Comparison of ENCODE assay signal across 38 cellular contexts in the genomic region with DNA sequence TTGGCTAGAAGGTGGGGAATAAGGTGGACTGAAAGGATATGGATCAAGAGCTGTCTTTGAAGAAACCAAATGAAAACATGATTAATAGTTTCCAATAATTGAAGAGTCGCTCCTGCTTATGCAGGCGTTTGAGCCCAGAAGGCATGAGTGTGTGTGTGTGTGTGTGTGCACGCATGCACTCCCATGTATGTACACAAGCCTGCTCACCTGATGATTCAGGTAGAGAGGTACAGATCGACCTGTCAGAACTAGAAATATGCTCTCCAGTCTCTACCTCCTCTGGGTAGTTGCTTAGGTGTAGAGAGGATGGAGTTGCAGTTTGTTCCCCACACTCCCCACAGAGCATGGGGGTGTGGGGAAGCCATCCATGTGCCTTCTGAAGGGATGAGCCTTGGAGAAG. TPM values are rescaled to one million over a fixed set of nuclear protein-coding genes. Genes with fewer than 3 reads are reported as not detected.
A peak's percentile ranks its signal among the peaks of the same experiment; 100 is the strongest.
DNase-seq lines count a peak whose midpoint lies in the region; ATAC-seq, FAIRE-seq and TF ChIP-seq lines count a peak whose summit lies in the region.
"Had no signal": no experiment of that assay in that cellular context is flagged by ENCODE, and none has a peak within 500 bp of the region (broad histone marks: within the 10 kb centered on the region; RNA-seq: fewer than 3 reads in every experiment).

No MANE protein-coding gene starts in this region.

- H3K9ac ChIP-seq in H9 (ENCODE audit: extremely low read depth, insufficient read length, low read length) (no peak overlapping the region), H1 (replicated peaks in 1 of 4; ENCODE audit: extremely low read depth in 1 of 4, low read depth in 3 of 4, low read length in 3 of 4) (no peak overlapping the region)
- H3K9ac ChIP-seq: BLaER1, parathyroid adenoma had no signal

- TF ChIP-seq EP300 in H1 (IDR thresholded peaks at IDR 0.05; ENCODE audit: borderline replicate concordance in 1 of 2, low read depth in 2 of 2, low read length in 2 of 2), result no peak

- H3K4me2 ChIP-seq in H9 (ENCODE audit: insufficient read depth, insufficient read length, low read length) (no peak overlapping the region), H1 (ENCODE audit: insufficient read depth in 1 of 2, low read depth in 2 of 2, low read length in 2 of 2) (no peak overlapping the region)
- H3K4me2 ChIP-seq: BLaER1 had no signal

- H3K4me3 ChIP-seq in H1 (ENCODE audit: extremely low read depth in 1 of 4, insufficient read depth in 2 of 4, low read depth in 3 of 4, low read length in 4 of 4), result no peak overlapping the region
- H3K4me3 ChIP-seq: BLaER1, body of pancreas, esophagus squamous epithelium, SK-N-MC, upper lobe of left lung had no signal

- peaks cover 0 to 3% (median 0%) of the 10 kb centered on the region in 3 experiments; a peak in 1 of 7 replicates for H3K36me3 Mint-ChIP-seq in H9 (ENCODE audit: insufficient read depth in 1 of 3, low read depth in 3 of 3)
- H3K36me3 Mint-ChIP-seq in neural crest cell (ENCODE audit: low read depth), result no peaks in the 10 kb centered on the region
- H3K36me3 Mint-ChIP-seq in T-helper 17 cell (ENCODE audit: low read depth), result no peaks in the 10 kb centered on the region
- H3K36me3 Mint-ChIP-seq: memory B cell had no signal

- H3K14ac ChIP-seq in H9 (ENCODE audit: insufficient read depth, low read length) (no peak overlapping the region), H1 (ENCODE audit: insufficient read length) (no peak overlapping the region)

- H3K18ac ChIP-seq in H9 (ENCODE audit: insufficient read length, low read depth, low read length) (no peak overlapping the region), H1 (ENCODE audit: extremely low read depth, low read length) (peak overlapping the region; percentile 14; the same call in 1 of the 2 replicates)

- ATAC-seq in T-helper 17 cell, result no peak
- ATAC-seq: activated naive CD8-positive, alpha-beta T cell treated with anti-CD3 and anti-CD28 coated beads, Interleukin-2, amount 50 U/mL, for 24 hours; body of pancreas; effector memory CD8-positive, alpha-beta T cell; left colon; stimulated activated naive CD8-positive, alpha-beta T cell treated with anti-CD3 and anti-CD28 coated beads, Interleukin-15, amount 100 ng/mL, for 72 hours had no signal

- WGBS in H9 (ENCODE audit: extremely low coverage, insufficient read length, low lambda C conversion rate), result no CpG with 5 or more reads among the region's 4 CpGs
- 86% methylated on average over 4 of the region's 4 CpGs; no CpG with 5 or more reads in 1 of the 2 experiments for WGBS in H1 (ENCODE audit: extremely low coverage in 1 of 2, insufficient coverage in 1 of 2, insufficient read length in 1 of 2, insufficient replicate concordance in 2 of 2, low coverage in 1 of 2, low lambda C conversion rate in 2 of 2, missing lambda C conversion rate in 1 of 2), 2 experiments

- FAIRE-seq in H1 (lab: Jason Lieb, UNC), result no peak
- FAIRE-seq: colon, GM12891 had no signal

- H4K91ac ChIP-seq in H9 (ENCODE audit: insufficient read length, low read depth, low read length) (no peak overlapping the region), H1 (replicated peaks; ENCODE audit: insufficient read length, low read length) (peak overlapping the region; percentile 70)

- H3K4me1 ChIP-seq in H9 (ENCODE audit: insufficient read depth, low read length) (peaks cover 19% of the 10 kb centered on the region; the same call in 1 of the 2 replicates), H1 (replicated peaks in 1 of 4; ENCODE audit: control insufficient read depth in 3 of 4, insufficient read depth in 4 of 4, low read length in 3 of 4) (peaks cover 3 to 33% (median 23%) of the 10 kb centered on the region in 4 experiments)
- H3K4me1 ChIP-seq: body of pancreas had no signal

- TF ChIP-seq POLR2A in H1 (IDR thresholded peaks at IDR 0.05; ENCODE audit: control extremely low read depth in 1 of 2, low read depth in 2 of 2, low read length in 2 of 2), result no peak

- H3K27ac Mint-ChIP-seq in H9, result peak overlapping the region; percentile 36 to 93 (median 65); a peak in 3 of 7 replicates
- peak overlapping the region; percentile 73 for H3K27ac Mint-ChIP-seq in neural crest cell (ENCODE audit: unreplicated experiment)
- no peak overlapping the region for H3K27ac Mint-ChIP-seq in T-helper 17 cell
- H3K27ac Mint-ChIP-seq: activated B cell treated with CpG ODN at 0.5 μM for 24 hours; activated naive CD8-positive, alpha-beta T cell treated with anti-CD3 and anti-CD28 coated beads, Interleukin-2, amount 50 U/mL, for 24 hours; activated T-cell treated with anti-CD3 and anti-CD28 coated beads, Interleukin-2, amount 50 U/mL, for 24 hours; effector memory CD8-positive, alpha-beta T cell; memory B cell; stimulated activated naive CD8-positive, alpha-beta T cell treated with anti-CD3 and anti-CD28 coated beads, Interleukin-15, amount 100 ng/mL, for 72 hours had no signal

- H3K56ac ChIP-seq in H9 (ENCODE audit: insufficient read length, low read depth, low read length), result no peak overlapping the region
- H3K56ac ChIP-seq in H1 (replicated peaks; ENCODE audit: insufficient read length, low read depth, low read length), result no peak overlapping the region

- peaks cover 52 to 53% of the 10 kb centered on the region in 2 experiments for H3K4me1 Mint-ChIP-seq in H9
- peaks cover 45% of the 10 kb centered on the region for H3K4me1 Mint-ChIP-seq in neural crest cell
- no peaks in the 10 kb centered on the region for H3K4me1 Mint-ChIP-seq in T-helper 17 cell
- H3K4me1 Mint-ChIP-seq: activated B cell treated with CpG ODN at 0.5 μM for 24 hours; activated naive CD8-positive, alpha-beta T cell treated with anti-CD3 and anti-CD28 coated beads, Interleukin-2, amount 50 U/mL, for 24 hours; memory B cell; stimulated activated naive CD8-positive, alpha-beta T cell treated with anti-CD3 and anti-CD28 coated beads, Interleukin-15, amount 100 ng/mL, for 72 hours had no signal

- H2AFZ ChIP-seq in H9 (ENCODE audit: low read length) (no peak overlapping the region), H1 (ENCODE audit: low read length) (no peak overlapping the region)

- H4K5ac ChIP-seq in H9 (ENCODE audit: insufficient read length, low read depth, low read length), result no peak overlapping the region
- H4K5ac ChIP-seq in H1 (ENCODE audit: insufficient read length, low read depth, low read length), result no peak overlapping the region

- H3K23ac ChIP-seq in H9 (ENCODE audit: insufficient read length, low read depth, low read length) (no peak overlapping the region), H1 (ENCODE audit: insufficient read length) (no peak overlapping the region)

- H3K9me3 ChIP-seq in H9 (ENCODE audit: control insufficient read depth, low read depth, low read length), result no peaks in the 10 kb centered on the region
- no peaks in the 10 kb centered on the region for H3K9me3 ChIP-seq in H1 (ENCODE audit: insufficient read depth in 2 of 2, low read depth in 1 of 2, low read length in 1 of 2)
- no peaks in the 10 kb centered on the region for H3K9me3 ChIP-seq in T-helper 17 cell (ENCODE audit: control insufficient read depth, low read length, poor library complexity, severe bottlenecking)
- H3K9me3 ChIP-seq: BLaER1, body of pancreas, esophagus squamous epithelium, upper lobe of left lung had no signal

- H2AK5ac ChIP-seq in H9 (ENCODE audit: insufficient read length, low read length), result no peak overlapping the region
- H2AK5ac ChIP-seq in H1 (ENCODE audit: low read depth, low read length), result peak overlapping the region; percentile 49; the same call in 1 of the 2 replicates

- no peak overlapping the region for H4K8ac ChIP-seq in H9 (replicated peaks; ENCODE audit: insufficient read length, low read depth, low read length)
- H4K8ac ChIP-seq in H1 (ENCODE audit: extremely low read depth, insufficient read depth, low read length), result no peak overlapping the region

- no peak overlapping the region for H2BK5ac ChIP-seq in H9 (ENCODE audit: insufficient read length, low read length)
- H2BK5ac ChIP-seq in H1 (ENCODE audit: low read depth, low read length), result no peak overlapping the region

- H3K9me3 Mint-ChIP-seq in H9 (no peaks in the 10 kb centered on the region), neural crest cell (no peaks in the 10 kb centered on the region)
- H3K9me3 Mint-ChIP-seq: activated B cell treated with CpG ODN at 0.5 μM for 24 hours; activated naive CD8-positive, alpha-beta T cell treated with anti-CD3 and anti-CD28 coated beads, Interleukin-2, amount 50 U/mL, for 24 hours; activated T-cell treated with anti-CD3 and anti-CD28 coated beads, Interleukin-2, amount 50 U/mL, for 24 hours; effector memory CD8-positive, alpha-beta T cell; memory B cell; stimulated activated naive CD8-positive, alpha-beta T cell treated with anti-CD3 and anti-CD28 coated beads, Interleukin-15, amount 100 ng/mL, for 72 hours had no signal

- CTCF ChIA-PET in H1 (lab: Charles Lee; ENCODE audit: partially characterized antibody), result interaction anchor here (0.8 to 29.7 kb wide), 11 partner anchors 11 to 535 kb away, joined by 3 to 605 read pairs (median 3); no protein-coding TSS in a partner anchor

- H3K4ac ChIP-seq in H9 (ENCODE audit: low read depth, low read length) (no peak overlapping the region), H1 (replicated peaks; ENCODE audit: insufficient read length, low read depth, low read length) (peak overlapping the region; percentile 23)

- TF ChIP-seq RAD21 in H1 (IDR thresholded peaks at IDR 0.05 in 1 of 2, conservative IDR thresholded peaks at IDR 0.05 in 1 of 2; ENCODE audit: low read depth in 2 of 2, low read length in 2 of 2), result no peak

- TF ChIP-seq CTCF in H9 (conservative IDR thresholded peaks at IDR 0.05) (no peak), H1 (IDR thresholded peaks at IDR 0.05; ENCODE audit: control extremely low read depth in 1 of 3, insufficient read depth in 1 of 3, low read depth in 1 of 3, low read length in 3 of 3) (no peak), neural crest cell (conservative IDR thresholded peaks at IDR 0.05) (no peak)

- no peak overlapping the region for H2BK120ac ChIP-seq in H9 (ENCODE audit: low read depth, low read length, poor library complexity, severe bottlenecking)
- H2BK120ac ChIP-seq in H1 (replicated peaks; ENCODE audit: low read depth, low read length), result peak overlapping the region; percentile 51

- no peak overlapping the region for H3T11ph ChIP-seq in H9 (ENCODE audit: low read length)

- H3K23me2 ChIP-seq in H9 (ENCODE audit: insufficient read length, low read depth, low read length, poor library complexity, severe bottlenecking) (no peaks in the 10 kb centered on the region), H1 (ENCODE audit: low read depth, low read length) (no peaks in the 10 kb centered on the region; the same call in 1 of the 2 replicates)

- H3K79me1 ChIP-seq in H9 (ENCODE audit: insufficient read depth, low read depth, low read length, poor library complexity, severe bottlenecking) (no peaks in the 10 kb centered on the region), H1 (ENCODE audit: low read depth, low read length) (no peaks in the 10 kb centered on the region)

- POLR2A ChIA-PET in H1 (lab: Charles Lee; ENCODE audit: partially characterized antibody), result interaction anchor here (0.6 to 0.7 kb wide), 2 partner anchors 12 to 31 kb away, joined by 3 read pairs; no protein-coding TSS in a partner anchor

- no peak overlapping the region for H2BK15ac ChIP-seq in H9 (ENCODE audit: low read depth, low read length)
- H2BK15ac ChIP-seq in H1 (ENCODE audit: low read length), result no peak overlapping the region

- H3K27me3 Mint-ChIP-seq in H9 (ENCODE audit: low read depth) (no peaks in the 10 kb centered on the region), neural crest cell (ENCODE audit: low read depth) (no peaks in the 10 kb centered on the region), T-helper 17 cell (peaks cover 32% of the 10 kb centered on the region)
- H3K27me3 Mint-ChIP-seq: activated naive CD8-positive, alpha-beta T cell treated with anti-CD3 and anti-CD28 coated beads, Interleukin-2, amount 50 U/mL, for 24 hours had no signal

- H2BK20ac ChIP-seq in H9 (ENCODE audit: low read depth, low read length, poor library complexity, severe bottlenecking) (no peak overlapping the region), H1 (ENCODE audit: low read length) (peak overlapping the region; percentile 36; the same call in 1 of the 2 replicates)

- H3K27ac ChIP-seq in H9 (ENCODE audit: insufficient read length, low read depth, low read length), result no peak overlapping the region
- H3K27ac ChIP-seq in angular gyrus (ENCODE audit: low read depth, low read length), result peak overlapping the region; percentile 97
- no peak overlapping the region for H3K27ac ChIP-seq in H1 (ENCODE audit: low read depth, low read length)
- H3K27ac ChIP-seq: BLaER1, body of pancreas, parathyroid adenoma, SK-N-MC, upper lobe of left lung had no signal

- H4K20me1 ChIP-seq in H9 (ENCODE audit: control insufficient read depth, insufficient read depth, insufficient read length) (no peaks in the 10 kb centered on the region), H1 (replicated peaks in 1 of 2; ENCODE audit: control insufficient read depth in 1 of 2, insufficient read depth in 2 of 2, low read length in 2 of 2) (no peaks in the 10 kb centered on the region)
- H4K20me1 ChIP-seq: BLaER1 had no signal

- H3K27me3 ChIP-seq in H9 (ENCODE audit: insufficient read depth, low read length) (no peaks in the 10 kb centered on the region), H1 (replicated peaks in 1 of 4; ENCODE audit: control insufficient read depth in 3 of 4, extremely low read depth in 1 of 4, insufficient read depth in 3 of 4, low read length in 3 of 4) (no peaks in the 10 kb centered on the region)
- H3K27me3 ChIP-seq: BLaER1, body of pancreas, esophagus squamous epithelium, upper lobe of left lung had no signal

- H3K4me3 Mint-ChIP-seq in H9 (no peak overlapping the region; a peak in 1 of 5 replicates), neural crest cell (no peak overlapping the region), T-helper 17 cell (no peak overlapping the region)
- H3K4me3 Mint-ChIP-seq: activated B cell treated with CpG ODN at 0.5 μM for 24 hours; activated naive CD8-positive, alpha-beta T cell treated with anti-CD3 and anti-CD28 coated beads, Interleukin-2, amount 50 U/mL, for 24 hours; activated T-cell treated with anti-CD3 and anti-CD28 coated beads, Interleukin-2, amount 50 U/mL, for 24 hours; effector memory CD8-positive, alpha-beta T cell; memory B cell; stimulated activated naive CD8-positive, alpha-beta T cell treated with anti-CD3 and anti-CD28 coated beads, Interleukin-15, amount 100 ng/mL, for 72 hours had no signal

- DNase-seq in H9 (no peak), H1 (ENCODE audit: low read depth in 1 of 2, low spot score in 2 of 2) (no peak), neural crest cell (ENCODE audit: low read depth, low spot score) (no peak), Kasumi-1 (lab: John Stamatoyannopoulos, UW) (no peak), T-helper 17 cell (no peak), NCI-H1417 (lab: John Stamatoyannopoulos, UW) (no peak)
- no peak for DNase-seq in activated naive CD4-positive, alpha-beta T cell treated with anti-CD3 and anti-CD28 coated beads, Interleukin-2, amount 50 U/mL, for 16 hours
- DNase-seq: activated B cell treated with CpG ODN at 0.5 μM for 24 hours; activated CD4-positive, alpha-beta T cell treated with anti-CD3 and anti-CD28 coated beads, Interleukin-2, amount 50 U/mL, for 1 hour; activated gamma-delta T cell treated with Interleukin-2 at 50 U/mL for 16 hours; activated naive CD8-positive, alpha-beta T cell treated with anti-CD3 and anti-CD28 coated beads, Interleukin-2, amount 50 U/mL, for 24 hours; activated T-cell treated with anti-CD3 and anti-CD28 coated beads, Interleukin-2, amount 50 U/mL, for 24 hours; body of pancreas; DMS153; effector memory CD8-positive, alpha-beta T cell; esophagus squamous epithelium; foreskin melanocyte; KG1; left colon; MM.1S; NCI-H1105 treated with DMSO at 0.1 percent for 48 hours; NCI-H2029; NCI-H510A treated with DMSO at 0.1 percent for 48 hours; OCI-M1; retina; stimulated activated CD4-positive, alpha-beta T cell treated with anti-CD3 and anti-CD28 coated beads, Interleukin-2, amount 100 ng/mL, for 24 hours; stimulated activated CD8-positive, alpha-beta memory T cell treated with anti-CD3 and anti-CD28 coated beads, Interleukin-4, amount 100 ng/mL, for 48 hours; stimulated activated naive CD8-positive, alpha-beta T cell treated with anti-CD3 and anti-CD28 coated beads, Interleukin-15, amount 100 ng/mL, for 72 hours; T-helper 1 cell; upper lobe of left lung had no signal

- no peaks in the 10 kb centered on the region for H3K36me3 ChIP-seq in H1 (ENCODE audit: control insufficient read depth in 2 of 4, insufficient read depth in 4 of 4, low read length in 3 of 4)
- H3K36me3 ChIP-seq: BLaER1, esophagus squamous epithelium, upper lobe of left lung had no signal

- H3K79me2 ChIP-seq in H9 (ENCODE audit: insufficient read depth, low read length), result no peaks in the 10 kb centered on the region
- H3K79me2 ChIP-seq in H1 (ENCODE audit: control insufficient read depth in 1 of 2, insufficient read depth in 2 of 2, low read length in 2 of 2), result no peaks in the 10 kb centered on the region
- H3K79me2 ChIP-seq: parathyroid adenoma had no signal

- H2BK12ac ChIP-seq in H9 (ENCODE audit: insufficient read length, low read depth, low read length) (no peak overlapping the region), H1 (ENCODE audit: low read depth, low read length) (peak overlapping the region; percentile 73; the same call in 1 of the 2 replicates)

RNA-seq across cellular contexts. Expression of a gene that starts 1.1 kb away (rescaled TPM):
- 3.2 and 4.6 TPM in 2 replicates for total RNA-seq in H9 (2021)
- 0.11 and 0.50 TPM in 2 replicates for total RNA-seq in H1 (2021; fragmentation: NEBNext Ultra II Directional; extraction: Animal tissue kit (Norgen Biotek cat#: 25700))
- 0.17 and 0.30 TPM in 2 replicates for polyA plus RNA-seq in H1 (2011; rRNA removed)
- 0.34 TPM for polyA plus RNA-seq in H1 (2011; cell fraction: cytosol; rRNA removed)
- polyA plus RNA-seq in H1 (2011; cell fraction: nucleus; rRNA removed), result 0.30 TPM
- 0.15 to 0.66 TPM (median 0.47 TPM) in 4 replicates for polyA plus RNA-seq in H1 (2012, experiment 1 of 2)
- polyA plus RNA-seq in H1 (2012, experiment 2 of 2), result not detected
- polyA plus RNA-seq in H1 (2013, experiment 1 of 2), result 0.26 TPM
- 0.61 TPM for polyA plus RNA-seq in H1 (2013, experiment 2 of 2)
- 0.16 and 0.78 TPM in 2 replicates for polyA minus RNA-seq in H1 (2011; rRNA and poly(A)+ RNA removed)
- 0.29 TPM for polyA minus RNA-seq in H1 (2011; cell fraction: cytosol; rRNA and poly(A)+ RNA removed)
- polyA minus RNA-seq in H1 (2011; cell fraction: nucleus; rRNA and poly(A)+ RNA removed), result 1.7 TPM
- not detected in 2 replicates for total RNA-seq in neural crest cell
- total RNA-seq in T-helper 17 cell, result not detected
- total RNA-seq: activated B cell treated with CpG ODN at 0.5 μM for 24 hours had no signal
- polyA plus RNA-seq: neural cell had no signal
